In the genomic region with DNA sequence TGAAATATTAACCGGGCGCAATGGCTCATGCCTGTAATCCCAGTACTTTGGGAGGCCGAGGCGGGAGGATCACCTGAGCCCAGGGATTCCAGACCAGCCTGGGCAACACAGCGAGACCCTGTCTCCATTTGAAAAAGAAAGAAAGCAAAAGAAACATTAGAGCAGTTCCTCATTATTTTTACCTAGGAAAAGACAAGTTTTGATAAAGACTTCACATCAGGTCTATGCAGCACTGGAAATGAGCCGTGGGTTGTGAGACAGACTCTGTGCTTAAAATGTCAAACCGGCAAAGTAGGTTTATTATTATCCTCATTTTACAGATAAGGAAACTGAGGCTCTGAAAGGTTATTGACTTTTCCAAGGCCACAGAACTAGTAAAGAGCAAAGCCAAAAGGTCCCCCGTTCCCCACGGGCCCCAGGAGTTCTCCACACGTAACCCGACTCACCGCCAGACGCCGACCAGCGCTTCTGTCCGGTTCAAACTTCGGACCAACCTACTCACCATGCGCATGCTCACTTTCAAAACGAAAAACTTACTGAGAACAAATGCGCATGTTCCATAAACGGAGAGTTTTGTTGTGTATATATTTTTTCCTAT, we compare ENCODE assay signal across 8 cellular contexts. TPM values are rescaled to one million over a fixed set of nuclear protein-coding genes. Genes with fewer than 3 reads are reported as not detected.
A peak's percentile ranks its signal among the peaks of the same experiment; 100 is the strongest.
DNase-seq lines count a peak whose midpoint lies in the region; ATAC-seq, FAIRE-seq and TF ChIP-seq lines count a peak whose summit lies in the region.

No MANE protein-coding gene starts in this region.

- CTCF ChIA-PET in endothelial cell of umbilical vein (lab: Charles Lee): interaction anchor here (1.2 to 2.4 kb wide), 4 partner anchors 16 to 23 kb away, joined by 3 to 15 read pairs (median 4); no protein-coding TSS in a partner anchor

- H3K9me3 ChIP-seq in SJSA1 (replicated peaks) (no peaks in the 10 kb centered on the region), endothelial cell of umbilical vein (replicated peaks; ENCODE audit: control insufficient read depth, insufficient read depth, low read length) (no peaks in the 10 kb centered on the region)

- peaks cover 15% of the 10 kb centered on the region for H3K36me3 Mint-ChIP-seq in nephron (ENCODE audit: low read depth)

- TF ChIP-seq CTCF in endothelial cell of umbilical vein (IDR thresholded peaks at IDR 0.05; ENCODE audit: extremely low read depth in 1 of 2, insufficient read depth in 1 of 2, low read depth in 1 of 2, low read length in 2 of 2) (no peak), nephron (IDR thresholded peaks at IDR 0.05; ENCODE audit: unreplicated experiment in 3 of 3) (no peak)

- no peaks in the 10 kb centered on the region for H3K9me3 Mint-ChIP-seq in nephron

- peaks cover 2% of the 10 kb centered on the region for H4K20me1 ChIP-seq in endothelial cell of umbilical vein (replicated peaks; ENCODE audit: control insufficient read depth, extremely low read depth, insufficient read depth, low read length)

- H3K27me3 ChIP-seq in SJSA1 (replicated peaks) (no peaks in the 10 kb centered on the region), endothelial cell of umbilical vein (ENCODE audit: control insufficient read depth in 2 of 2, insufficient read depth in 2 of 2, low read length in 2 of 2) (no peaks in the 10 kb centered on the region)

- POLR2A ChIA-PET in endothelial cell of umbilical vein (lab: Charles Lee): no interaction called here

- H3K4me1 Mint-ChIP-seq in nephron: peaks cover 34% of the 10 kb centered on the region

- DNase-seq in SJSA1 (ENCODE audit: low read depth in 1 of 2, low spot score in 2 of 2) (no peak), endothelial cell of umbilical vein (ENCODE audit: low read depth, low spot score) (no peak), cortex of kidney (lab: John Stamatoyannopoulos, UW) (no peak), CD1c-positive myeloid dendritic cell (ENCODE audit: extremely low spot score) (no peak), NCI-H526 treated with DMSO at 0.1 percent for 48 hours (lab: John Stamatoyannopoulos, UW) (no peak)

- peak overlapping the region; percentile 72 for H3K9ac ChIP-seq in endothelial cell of umbilical vein (replicated peaks; ENCODE audit: extremely low read depth, insufficient read depth, low read length)

- peak overlapping the region; percentile 71 for H2AFZ ChIP-seq in endothelial cell of umbilical vein (ENCODE audit: low read depth, low read length)

- H3K27ac Mint-ChIP-seq in nephron: peak overlapping the region; percentile 94 to 99 (median 94)

- ATAC-seq in GM18508 (IDR thresholded peaks at IDR 0.05; ENCODE audit: insufficient read depth, unreplicated experiment): peak; percentile 59
- ATAC-seq in HG02763 (IDR thresholded peaks at IDR 0.05; ENCODE audit: unreplicated experiment): peak; percentile 52

- TF ChIP-seq POLR2A in endothelial cell of umbilical vein (IDR thresholded peaks at IDR 0.05; ENCODE audit: low read depth, low read length): no peak

- dilution Hi-C loops in endothelial cell of umbilical vein (cut with MboI; ENCODE audit: extremely low pct_ligation_motif_present, low sequenced_read_pairs): no loop called here

- H3K4me1 ChIP-seq in SJSA1 (replicated peaks): peaks cover 10% of the 10 kb centered on the region
- H3K4me1 ChIP-seq in endothelial cell of umbilical vein (ENCODE audit: control insufficient read depth, extremely low read depth, insufficient read depth, low read length): peaks cover 11% of the 10 kb centered on the region

- peaks cover 19% of the 10 kb centered on the region for H3K36me3 ChIP-seq in SJSA1
- H3K36me3 ChIP-seq in endothelial cell of umbilical vein (ENCODE audit: control insufficient read depth in 2 of 2, extremely low read depth in 1 of 2, insufficient read depth in 2 of 2, low read length in 2 of 2): no peaks in the 10 kb centered on the region

- H3K79me2 ChIP-seq in endothelial cell of umbilical vein (ENCODE audit: control insufficient read depth, insufficient read depth, low read length): peaks cover 45% of the 10 kb centered on the region

- peak overlapping the region; percentile 65 for H3K4me3 ChIP-seq in SJSA1
- H3K4me3 ChIP-seq in endothelial cell of umbilical vein (replicated peaks in 1 of 3; ENCODE audit: insufficient read depth in 1 of 3, low read depth in 1 of 3, low read length in 3 of 3): peak overlapping the region; percentile 82 to 92 (median 91)

- no peaks in the 10 kb centered on the region for H3K27me3 Mint-ChIP-seq in nephron (ENCODE audit: low read depth)

- peak overlapping the region; percentile 93 for H3K4me2 ChIP-seq in endothelial cell of umbilical vein (ENCODE audit: insufficient read depth, low read length)

- H3K27ac ChIP-seq in SJSA1 (no peak overlapping the region), endothelial cell of umbilical vein (ENCODE audit: insufficient read depth, low read depth, low read length) (peak overlapping the region; percentile 20)

- intact Hi-C loops in endothelial cell of umbilical vein (cut with micrococcal nuclease): no loop called here

- H3K4me3 Mint-ChIP-seq in nephron: peak overlapping the region; percentile 98 to 100 (median 100)

- H3K9me1 ChIP-seq in endothelial cell of umbilical vein (replicated peaks; ENCODE audit: control insufficient read depth, extremely low read depth, insufficient read depth, low read length): no peaks in the 10 kb centered on the region

- peak; percentile 31 for FAIRE-seq in endothelial cell of umbilical vein (lab: Jason Lieb, UNC)

- BruUV-seq in endothelial cell of umbilical vein (replicated peaks; lab: Mats Ljungman, UMichigan): TSS peak; percentile 62

TF ChIP-seq in endothelial cell of umbilical vein, 7 proteins besides CTCF, POLR2A, EP300 and RAD21:
- peak; percentile 10 for TF ChIP-seq POLR2AphosphoS5 (IDR thresholded peaks at IDR 0.05; ENCODE audit: insufficient read depth, low read depth, low read length)
- no peak for TF ChIP-seq EZH2 (IDR thresholded peaks at IDR 0.05; ENCODE audit: borderline replicate concordance, low read depth, low read length, severe bottlenecking)

RNA-seq across cellular contexts. Expression of a gene that starts 0.4 kb away (rescaled TPM):
- total RNA-seq in SJSA1 (2014; rRNA removed; shearing (Covaris generic)): 7.4 and 12.7 TPM in 2 replicates
- total RNA-seq in endothelial cell of umbilical vein: 11.3 and 11.6 TPM in 2 replicates
- 4.1 and 4.9 TPM in 2 replicates for polyA plus RNA-seq in endothelial cell of umbilical vein
- polyA plus RNA-seq in endothelial cell of umbilical vein (2011; cell fraction: cytosol; rRNA removed): 6.0 and 6.4 TPM in 2 replicates
- polyA plus RNA-seq in endothelial cell of umbilical vein (2011; cell fraction: nucleus; rRNA removed): 6.3 and 8.4 TPM in 2 replicates
- 9.6 and 10.6 TPM in 2 replicates for polyA plus RNA-seq in endothelial cell of umbilical vein (2012)
- polyA minus RNA-seq in endothelial cell of umbilical vein: 14.2 and 22.1 TPM in 2 replicates
- 14.6 TPM for polyA minus RNA-seq in endothelial cell of umbilical vein (2011; cell fraction: cytosol; rRNA and poly(A)+ RNA removed)
- polyA minus RNA-seq in endothelial cell of umbilical vein (2011; cell fraction: nucleus; rRNA and poly(A)+ RNA removed): 7.4 and 13.4 TPM in 2 replicates

RNA-seq across cellular contexts. Expression of a gene that starts 0.6 kb away (rescaled TPM):
- 26.9 and 32.3 TPM in 2 replicates for total RNA-seq in SJSA1 (2014; rRNA removed; shearing (Covaris generic))
- total RNA-seq in endothelial cell of umbilical vein: 40.5 and 45.7 TPM in 2 replicates
- 4.1 and 5.4 TPM in 2 replicates for polyA plus RNA-seq in endothelial cell of umbilical vein
- 11.4 and 11.6 TPM in 2 replicates for polyA plus RNA-seq in endothelial cell of umbilical vein (2011; cell fraction: cytosol; rRNA removed)
- 19.4 and 21.8 TPM in 2 replicates for polyA plus RNA-seq in endothelial cell of umbilical vein (2011; cell fraction: nucleus; rRNA removed)
- polyA plus RNA-seq in endothelial cell of umbilical vein (2012): 22.3 and 31.8 TPM in 2 replicates
- 18.4 and 23.7 TPM in 2 replicates for polyA minus RNA-seq in endothelial cell of umbilical vein
- polyA minus RNA-seq in endothelial cell of umbilical vein (2011; cell fraction: cytosol; rRNA and poly(A)+ RNA removed): 15.4 TPM
- 26.0 and 43.6 TPM in 2 replicates for polyA minus RNA-seq in endothelial cell of umbilical vein (2011; cell fraction: nucleus; rRNA and poly(A)+ RNA removed)
